In genomic region chr12:93783827-93784226, GRCh38 we compare ENCODE assay signal across 1 cellular context.
TF ChIP-seq lines count a peak whose summit lies in the region.

No MANE protein-coding gene starts in this region.

TF ChIP-seq in SK-N-SH, 30 proteins besides CTCF, POLR2A, EP300 and RAD21 (continued from another document):
- TF ChIP-seq REST (IDR thresholded peaks at IDR 0.05; ENCODE audit: low read depth, low read length) (no peak), PBX3 (IDR thresholded peaks at IDR 0.05) (peak; percentile 55)
